ENCODE assay signal across 19 cellular contexts in genomic region chr6:152130441-152130840, GRCh38.
DNase-seq lines count a peak whose midpoint lies in the region; ATAC-seq and TF ChIP-seq lines count a peak whose summit lies in the region.
"Had no signal": no experiment of that assay in that cellular context is flagged by ENCODE, and none has a peak within 500 bp of the region (broad histone marks: within the 10 kb centered on the region; RNA-seq: fewer than 3 reads in every experiment).

No MANE protein-coding gene starts in this region.

- in situ Hi-C loops in transverse colon (cut with MboI; ENCODE audit: low pct_ligation_motif_present in 1 of 4, low pct_unique_long_range_greater_than_20kb in 1 of 4, low sequenced_read_pairs in 3 of 4), result no loop called here

- DNase-seq in activated naive CD4-positive, alpha-beta T cell treated with anti-CD3 and anti-CD28 coated beads for 36 hours, result no peak
- DNase-seq in activated naive CD4-positive, alpha-beta T cell treated with anti-CD3 and anti-CD28 coated beads, Interleukin-2, amount 10 ng/mL, durations not matched to agents 7 days and 5 days, result no peak
- DNase-seq in transverse colon, result no peak
- DNase-seq: ACHN, activated T-cell treated with anti-CD3 and anti-CD28 coated beads for 4 hours, HFFc6, naive B cell, NCI-H146, NCI-H526 treated with DMSO at 0.1 percent for 48 hours, SIG-M5 had no signal

- no peak for TF ChIP-seq POLR2A in transverse colon (IDR thresholded peaks at IDR 0.05)

- intact Hi-C loops in activated naive CD4-positive, alpha-beta T cell treated with anti-CD3 and anti-CD28 coated beads for 36 hours (cut with micrococcal nuclease), result no loop called here
- intact Hi-C loops in transverse colon (cut with DNase I; ENCODE audit: low total_unique reads), result no loop called here

- H3K4me3 ChIP-seq in muscle layer of duodenum (ENCODE audit: low read depth in 1 of 2, low read length in 2 of 2) (peak overlapping the region in 1 of 2 donors; percentile 9), transverse colon (peak overlapping the region in 2 of 4 donors; percentile 22 to 30)
- H3K4me3 ChIP-seq: smooth muscle cell had no signal

- peaks cover 31 to 62% of the 10 kb centered on the region in 2 donors for H3K36me3 ChIP-seq in muscle layer of duodenum (ENCODE audit: control insufficient read depth in 1 of 2, insufficient read depth in 2 of 2, low read length in 2 of 2)
- peaks cover 0 to 16% (median 5%) of the 10 kb centered on the region in 4 donors for H3K36me3 ChIP-seq in transverse colon

- no peaks in the 10 kb centered on the region for H3K27me3 Mint-ChIP-seq in activated naive CD4-positive, alpha-beta T cell treated with anti-CD3 and anti-CD28 coated beads for 36 hours (ENCODE audit: low read depth)
- H3K27me3 Mint-ChIP-seq in activated naive CD4-positive, alpha-beta T cell treated with anti-CD3 and anti-CD28 coated beads, Interleukin-2, amount 10 ng/mL, durations not matched to agents 7 days and 5 days, result no peaks in the 10 kb centered on the region
- H3K27me3 Mint-ChIP-seq: brain, IgD-negative memory B cell, naive B cell had no signal

- 44 to 56% methylated on average over 2 of the region's 2 CpGs for WGBS in transverse colon (ENCODE audit: low coverage in 1 of 2), 2 donors

- H3K36me3 Mint-ChIP-seq in activated naive CD4-positive, alpha-beta T cell treated with anti-CD3 and anti-CD28 coated beads for 36 hours (ENCODE audit: low read depth), result peaks cover 29% of the 10 kb centered on the region
- peaks cover 66% of the 10 kb centered on the region for H3K36me3 Mint-ChIP-seq in activated naive CD4-positive, alpha-beta T cell treated with anti-CD3 and anti-CD28 coated beads, Interleukin-2, amount 10 ng/mL, durations not matched to agents 7 days and 5 days

- peak overlapping the region; percentile 28 for H3K27ac ChIP-seq in muscle layer of duodenum (ENCODE audit: low read length)
- H3K27ac ChIP-seq in transverse colon, result peak overlapping the region; percentile 64 to 82 (median 75)
- H3K27ac ChIP-seq: VCaP had no signal

- H3K27me3 ChIP-seq in muscle layer of duodenum (ENCODE audit: low read depth, low read length) (no peaks in the 10 kb centered on the region), transverse colon (no peaks in the 10 kb centered on the region)

- CTCF ChIA-PET in activated naive CD4-positive, alpha-beta T cell treated with anti-CD3 and anti-CD28 coated beads for 36 hours (lab: Charles Lee), result interaction anchor here (0.8 kb wide), 1 partner anchor 365 kb away, joined by 3 read pairs; no protein-coding TSS in a partner anchor
- CTCF ChIA-PET in activated naive CD4-positive, alpha-beta T cell treated with anti-CD3 and anti-CD28 coated beads, Interleukin-2, amount 10 ng/mL, durations not matched to agents 7 days and 5 days (lab: Charles Lee), result no interaction called here

- H3K9me3 ChIP-seq in muscle layer of duodenum (ENCODE audit: control insufficient read depth in 1 of 2, low read length in 2 of 2), result no peaks in the 10 kb centered on the region
- H3K9me3 ChIP-seq in transverse colon, result no peaks in the 10 kb centered on the region

- H3K4me3 Mint-ChIP-seq in activated naive CD4-positive, alpha-beta T cell treated with anti-CD3 and anti-CD28 coated beads for 36 hours, result no peak overlapping the region
- no peak overlapping the region for H3K4me3 Mint-ChIP-seq in activated naive CD4-positive, alpha-beta T cell treated with anti-CD3 and anti-CD28 coated beads, Interleukin-2, amount 10 ng/mL, durations not matched to agents 7 days and 5 days
- H3K4me3 Mint-ChIP-seq: brain, IgD-negative memory B cell, naive B cell had no signal

- no peaks in the 10 kb centered on the region for H3K9me3 Mint-ChIP-seq in activated naive CD4-positive, alpha-beta T cell treated with anti-CD3 and anti-CD28 coated beads for 36 hours
- H3K9me3 Mint-ChIP-seq in activated naive CD4-positive, alpha-beta T cell treated with anti-CD3 and anti-CD28 coated beads, Interleukin-2, amount 10 ng/mL, durations not matched to agents 7 days and 5 days, result no peaks in the 10 kb centered on the region
- H3K9me3 Mint-ChIP-seq: brain, HFFc6, IgD-negative memory B cell, naive B cell had no signal

- no peak for TF ChIP-seq EP300 in transverse colon (IDR thresholded peaks at IDR 0.05; ENCODE audit: low read depth)

- peaks cover 2% of the 10 kb centered on the region for H3K4me1 Mint-ChIP-seq in activated naive CD4-positive, alpha-beta T cell treated with anti-CD3 and anti-CD28 coated beads for 36 hours (ENCODE audit: low read depth)
- H3K4me1 Mint-ChIP-seq in activated naive CD4-positive, alpha-beta T cell treated with anti-CD3 and anti-CD28 coated beads, Interleukin-2, amount 10 ng/mL, durations not matched to agents 7 days and 5 days, result peaks cover 2% of the 10 kb centered on the region
- H3K4me1 Mint-ChIP-seq: IgD-negative memory B cell, naive B cell had no signal

- TF ChIP-seq CTCF in transverse colon (IDR thresholded peaks at IDR 0.05), result no peak

- ATAC-seq in esophagus mucosa, result peak; percentile 57
- ATAC-seq in HG03439 (IDR thresholded peaks at IDR 0.05; ENCODE audit: unreplicated experiment), result no peak
- no peak for ATAC-seq in GM18909 (IDR thresholded peaks at IDR 0.05; ENCODE audit: poor library complexity, unreplicated experiment)
- no peak for ATAC-seq in GM19351 (IDR thresholded peaks at IDR 0.05; ENCODE audit: unreplicated experiment)

- H3K4me1 ChIP-seq in muscle layer of duodenum (ENCODE audit: control insufficient read depth in 1 of 2, insufficient read depth in 2 of 2, low read length in 2 of 2), result peaks cover 0 to 10% of the 10 kb centered on the region in 2 donors
- H3K4me1 ChIP-seq in transverse colon, result peaks cover 0 to 4% (median 1%) of the 10 kb centered on the region in 4 donors

- H3K27ac Mint-ChIP-seq in activated naive CD4-positive, alpha-beta T cell treated with anti-CD3 and anti-CD28 coated beads for 36 hours, result peak overlapping the region; percentile 39
- no peak overlapping the region for H3K27ac Mint-ChIP-seq in activated naive CD4-positive, alpha-beta T cell treated with anti-CD3 and anti-CD28 coated beads, Interleukin-2, amount 10 ng/mL, durations not matched to agents 7 days and 5 days
- H3K27ac Mint-ChIP-seq: HFFc6 had no signal
